Comparison of ENCODE assay signal across 24 cellular contexts in the genomic region with DNA sequence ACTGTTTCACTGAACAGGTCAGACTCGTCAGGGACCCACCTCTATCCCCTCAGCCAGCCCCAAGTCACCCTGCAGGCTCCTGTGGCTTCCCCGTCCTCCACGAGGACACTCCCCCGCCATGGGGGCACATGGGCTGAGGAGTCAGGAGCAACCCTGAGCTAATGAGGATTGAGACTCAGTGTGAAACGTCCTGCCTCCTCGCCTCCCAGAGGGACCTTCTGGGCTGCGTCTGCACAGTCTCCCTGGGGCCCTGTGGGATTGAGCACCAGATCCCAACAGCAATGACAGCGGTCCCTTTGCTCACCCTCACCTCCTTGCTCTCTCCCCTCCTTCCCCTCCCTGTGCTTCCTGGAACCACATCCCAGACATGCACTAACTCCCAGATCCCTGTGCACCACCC.
"Had no signal": no experiment of that assay in that cellular context is flagged by ENCODE, and none has a peak within 500 bp of the region (broad histone marks: within the 10 kb centered on the region; RNA-seq: fewer than 3 reads in every experiment).

No MANE protein-coding gene starts in this region.

- H3K4me3 Mint-ChIP-seq: immature natural killer cell; memory B cell; naive thymus-derived CD4-positive, alpha-beta T cell; nephron progenitor cell; stimulated activated naive B cell treated with anti-CD40 and anti-IgM and Interleukin-4, amounts not matched to agents 10 μg/mL and 1 μg/mL and 100 μg/mL, for 72 hours; stimulated activated naive CD8-positive, alpha-beta T cell treated with anti-CD3 and anti-CD28 coated beads, Interleukin-15, amount 100 ng/mL, for 72 hours had no signal

- H3K27ac ChIP-seq: dorsolateral prefrontal cortex, esophagus muscularis mucosa, left ventricle myocardium inferior, lower lobe of right lung, spleen, testis, tibial nerve, upper lobe of right lung, vagina had no signal

- H3K27me3 ChIP-seq: dorsolateral prefrontal cortex, esophagus muscularis mucosa, testis, upper lobe of right lung, vagina had no signal

- H3K36me3 ChIP-seq: esophagus muscularis mucosa, left ventricle myocardium inferior, lower lobe of right lung, spleen, tibial nerve, upper lobe of right lung, vagina had no signal

- FAIRE-seq: endometrium, keratinocyte had no signal

- H3K27ac Mint-ChIP-seq: immature natural killer cell; memory B cell; naive thymus-derived CD4-positive, alpha-beta T cell; stimulated activated naive B cell treated with anti-CD40 and anti-IgM and Interleukin-4, amounts not matched to agents 10 μg/mL and 1 μg/mL and 100 μg/mL, for 72 hours; stimulated activated naive CD8-positive, alpha-beta T cell treated with anti-CD3 and anti-CD28 coated beads, Interleukin-15, amount 100 ng/mL, for 72 hours had no signal

- H3K4me1 Mint-ChIP-seq: immature natural killer cell; stimulated activated naive B cell treated with anti-CD40 and anti-IgM and Interleukin-4, amounts not matched to agents 10 μg/mL and 1 μg/mL and 100 μg/mL, for 72 hours had no signal

- H3K9me3 Mint-ChIP-seq: immature natural killer cell; memory B cell; naive thymus-derived CD4-positive, alpha-beta T cell; nephron progenitor cell; stimulated activated naive B cell treated with anti-CD40 and anti-IgM and Interleukin-4, amounts not matched to agents 10 μg/mL and 1 μg/mL and 100 μg/mL, for 72 hours; stimulated activated naive CD8-positive, alpha-beta T cell treated with anti-CD3 and anti-CD28 coated beads, Interleukin-15, amount 100 ng/mL, for 72 hours had no signal

- H3K27me3 Mint-ChIP-seq: naive thymus-derived CD4-positive, alpha-beta T cell; stimulated activated naive B cell treated with anti-CD40 and anti-IgM and Interleukin-4, amounts not matched to agents 10 μg/mL and 1 μg/mL and 100 μg/mL, for 72 hours; stimulated activated naive CD8-positive, alpha-beta T cell treated with anti-CD3 and anti-CD28 coated beads, Interleukin-15, amount 100 ng/mL, for 72 hours had no signal

- H3K36me3 Mint-ChIP-seq: immature natural killer cell; memory B cell; naive thymus-derived CD4-positive, alpha-beta T cell; stimulated activated naive B cell treated with anti-CD40 and anti-IgM and Interleukin-4, amounts not matched to agents 10 μg/mL and 1 μg/mL and 100 μg/mL, for 72 hours had no signal

- H3K4me1 ChIP-seq: esophagus muscularis mucosa, left ventricle myocardium inferior, lower lobe of right lung, spleen, testis, tibial nerve, upper lobe of right lung, vagina had no signal

- H3K4me3 ChIP-seq: dorsolateral prefrontal cortex, esophagus muscularis mucosa, left ventricle myocardium inferior, lower lobe of right lung, spleen, testis, tibial nerve, upper lobe of right lung, vagina had no signal

- H3K9me3 ChIP-seq: left ventricle myocardium inferior, lower lobe of right lung, spleen, testis, upper lobe of right lung, vagina had no signal

- DNase-seq: cortex of kidney; dorsolateral prefrontal cortex; effector CD8-positive, alpha-beta T cell; immature natural killer cell; left ventricle myocardium inferior; lower lobe of right lung; naive thymus-derived CD4-positive, alpha-beta T cell; nephron progenitor cell; posterior cingulate gyrus; spleen; stimulated activated CD4-positive, alpha-beta T cell treated with anti-CD3 and anti-CD28 coated beads, Interleukin-15, amount 100 ng/mL, for 24 hours; stimulated activated CD4-positive, alpha-beta T cell treated with anti-CD3 and anti-CD28 coated beads, Interleukin-1b, Interleukin-23, amount 100 ng/mL, for 48 hours; stimulated activated CD4-positive, alpha-beta T cell treated with anti-CD3 and anti-CD28 coated beads, Interleukin-4, amount 100 ng/mL, for 4 hours; stimulated activated naive B cell treated with anti-CD40 and anti-IgM and Interleukin-4, amounts not matched to agents 10 μg/mL and 1 μg/mL and 100 μg/mL, for 72 hours; stimulated activated naive CD8-positive, alpha-beta T cell treated with anti-CD3 and anti-CD28 coated beads, Interleukin-15, amount 100 ng/mL, for 72 hours; testis; upper lobe of right lung had no signal

- ATAC-seq: lower lobe of right lung; naive thymus-derived CD4-positive, alpha-beta T cell; sciatic nerve; stimulated activated naive B cell treated with anti-CD40 and anti-IgM and Interleukin-4, amounts not matched to agents 10 μg/mL and 1 μg/mL and 100 μg/mL, for 72 hours; stimulated activated naive CD8-positive, alpha-beta T cell treated with anti-CD3 and anti-CD28 coated beads, Interleukin-15, amount 100 ng/mL, for 72 hours; upper lobe of right lung had no signal
